8 cellular contexts compared by ENCODE assay signal in genomic region chr13:43905435-43906031, GRCh38. TPM values are rescaled to one million over a fixed set of nuclear protein-coding genes. Genes with fewer than 3 reads are reported as not detected.
DNase-seq lines count a peak whose midpoint lies in the region; ATAC-seq and TF ChIP-seq lines count a peak whose summit lies in the region.

No MANE protein-coding gene starts in this region.

- no peaks in the 10 kb centered on the region for H3K9me2 ChIP-seq in MM.1S (replicated peaks; ENCODE audit: insufficient read depth, low read length)

- TF ChIP-seq CTCF in MM.1S (IDR thresholded peaks at IDR 0.05; ENCODE audit: low read length) (peak; percentile 47), liver (IDR thresholded peaks at IDR 0.05; ENCODE audit: low read depth, low read length, missing input control) (peak; percentile 92), upper lobe of left lung (IDR thresholded peaks at IDR 0.05) (peak; percentile 70 to 89 (median 84))

- H3K4me1 ChIP-seq in MM.1S (ENCODE audit: low read length) (no peaks in the 10 kb centered on the region), liver (ENCODE audit: control insufficient read depth in 4 of 4, insufficient read depth in 4 of 4, low read length in 3 of 4) (peaks cover 0 to 5% (median 0%) of the 10 kb centered on the region in 4 donors), upper lobe of left lung (no peaks in the 10 kb centered on the region)

- peak; percentile 59 to 82 for ATAC-seq in upper lobe of left lung (ENCODE audit: low FRiP score in 2 of 2)
- no peak for ATAC-seq in GM21619 (IDR thresholded peaks at IDR 0.05; ENCODE audit: unreplicated experiment)

- no peaks in the 10 kb centered on the region for H3K36me3 ChIP-seq in MM.1S (replicated peaks; ENCODE audit: insufficient read depth, low read length)
- H3K36me3 ChIP-seq in liver (ENCODE audit: control insufficient read depth in 4 of 4, insufficient read depth in 3 of 4, low read depth in 1 of 4, low read length in 3 of 4), result no peaks in the 10 kb centered on the region
- H3K36me3 ChIP-seq in upper lobe of left lung, result no peaks in the 10 kb centered on the region

- H3K27me3 ChIP-seq in MM.1S (replicated peaks; ENCODE audit: insufficient read depth, low read length), result no peaks in the 10 kb centered on the region
- no peaks in the 10 kb centered on the region for H3K27me3 ChIP-seq in liver (ENCODE audit: control insufficient read depth in 4 of 4, insufficient read depth in 4 of 4, low read length in 3 of 4)
- H3K27me3 ChIP-seq in upper lobe of left lung, result no peaks in the 10 kb centered on the region

- no peaks in the 10 kb centered on the region for H3F3A ChIP-seq in MM.1S (ENCODE audit: insufficient read depth, low read length)

- WGBS in liver, result under 1% methylated on average over 3 of the region's 3 CpGs
- WGBS in upper lobe of left lung, 2 donors, result 0 to 2% methylated on average over 3 of the region's 3 CpGs

- peak; percentile 2 to 18 for DNase-seq in stimulated activated CD4-positive, alpha-beta T cell treated with anti-CD3 and anti-CD28 coated beads, Interleukin-2, amount 100 ng/mL, for 48 hours
- DNase-seq in stimulated activated CD4-positive, alpha-beta T cell treated with anti-CD3 and anti-CD28 coated beads, Interleukin-12 subunit alpha, Interleukin-12 subunit beta, amount 100 ng/mL, for 4 hours, result no peak
- DNase-seq in MM.1S (peak; percentile 31), SK-N-DZ (ENCODE audit: low spot score) (peak; percentile 63), dedifferentiated amniotic fluid mesenchymal stem cell (ENCODE audit: extremely low spot score) (peak; percentile 86), upper lobe of left lung (no peak)

- H3K4me3 ChIP-seq in MM.1S (ENCODE audit: low read length) (no peak overlapping the region), liver (ENCODE audit: low read depth in 1 of 3, low read length in 3 of 3) (no peak overlapping the region), upper lobe of left lung (no peak overlapping the region)

- TF ChIP-seq RAD21 in liver (IDR thresholded peaks at IDR 0.05), result peak; percentile 93 to 96

- no peak overlapping the region for H2AFZ ChIP-seq in MM.1S (ENCODE audit: low read length)

- H3K9ac ChIP-seq in MM.1S (ENCODE audit: low read length) (no peak overlapping the region), liver (ENCODE audit: low read depth in 1 of 2, low read length in 2 of 2) (no peak overlapping the region)

- TF ChIP-seq EP300 in upper lobe of left lung (IDR thresholded peaks at IDR 0.05), result no peak

- no peaks in the 10 kb centered on the region for H3K79me2 ChIP-seq in MM.1S (ENCODE audit: low read length)

- no peak for TF ChIP-seq POLR2A in upper lobe of left lung (IDR thresholded peaks at IDR 0.05)

- no peak overlapping the region for H3K4me2 ChIP-seq in MM.1S (ENCODE audit: low read depth, low read length)

- H3K27ac ChIP-seq in MM.1S (ENCODE audit: low read length) (no peak overlapping the region), liver (ENCODE audit: low read depth in 1 of 2, low read length in 2 of 2) (no peak overlapping the region), upper lobe of left lung (no peak overlapping the region)

- H3K9me3 ChIP-seq in MM.1S (replicated peaks; ENCODE audit: insufficient read depth, low read length), result no peaks in the 10 kb centered on the region
- H3K9me3 ChIP-seq in liver (ENCODE audit: control insufficient read depth in 4 of 4, low read length in 3 of 4), result no peaks in the 10 kb centered on the region
- no peaks in the 10 kb centered on the region for H3K9me3 ChIP-seq in upper lobe of left lung

- H4K20me1 ChIP-seq in MM.1S (ENCODE audit: insufficient read depth, low read length), result no peaks in the 10 kb centered on the region

TF ChIP-seq in liver, 16 proteins besides CTCF, POLR2A, EP300 and RAD21:
- TF ChIP-seq HNF4G (IDR thresholded peaks at IDR 0.05) (no peak), TAF1 (conservative IDR thresholded peaks at IDR 0.05) (no peak), EGR1 (IDR thresholded peaks at IDR 0.05; ENCODE audit: low read depth in 2 of 2) (no peak), FOXA1 (IDR thresholded peaks at IDR 0.05) (no peak), FOXA2 (IDR thresholded peaks at IDR 0.05) (no peak), YY1 (IDR thresholded peaks at IDR 0.05) (no peak), JUND (IDR thresholded peaks at IDR 0.05) (no peak), RXRA (IDR thresholded peaks at IDR 0.05) (no peak), ZBTB33 (IDR thresholded peaks at IDR 0.05) (no peak), HNF4A (conservative IDR thresholded peaks at IDR 0.05) (no peak), SP1 (IDR thresholded peaks at IDR 0.05) (no peak), MAX (IDR thresholded peaks at IDR 0.05) (no peak), GABPA (IDR thresholded peaks at IDR 0.05 in 1 of 2, conservative IDR thresholded peaks at IDR 0.05 in 1 of 2) (no peak), ATF3 (IDR thresholded peaks at IDR 0.05) (no peak)

RNA-seq across cellular contexts. Expression of gene LACC1, which starts 25.8 kb away (rescaled TPM):
- 0.25 and 0.41 TPM in 2 replicates for polyA plus RNA-seq in SK-N-DZ (2014; cell fraction: cytosol; rRNA removed)
- polyA plus RNA-seq in SK-N-DZ (2014; cell fraction: nucleus; rRNA removed), result 0.52 and 0.66 TPM in 2 replicates
- total RNA-seq in liver (1 to 10 TPM; 2.6 to 4.4 TPM), upper lobe of left lung (10 to 100 TPM in 4 of 6 donors, 1 to 10 TPM in 2; 1.6 to 18.9 (median 13.8) TPM)
- 1 to 10 TPM; 2.2 to 2.5 TPM for polyA plus RNA-seq in liver

RNA-seq across cellular contexts. Expression of gene CCDC122, which starts 26.0 kb away (rescaled TPM):
- polyA plus RNA-seq in SK-N-DZ (2014; cell fraction: cytosol; rRNA removed), result 2.7 and 11.7 TPM in 2 replicates
- 6.7 and 14.2 TPM in 2 replicates for polyA plus RNA-seq in SK-N-DZ (2014; cell fraction: nucleus; rRNA removed)
- total RNA-seq in liver, result 1 to 10 TPM; 1.3 to 2.3 TPM
- 1 to 10 TPM; 1.2 to 2.2 TPM for polyA plus RNA-seq in liver
- total RNA-seq in upper lobe of left lung, result 10 to 100 TPM in 1 of 6 donors, 1 to 10 TPM in 5; 3.5 to 52.4 (median 4.4) TPM

Comparison
In these comparisons a context has a peak if more than half of its experiments do, and no peak if none do; other contexts are left out.
1. DNase-seq: peak in stimulated activated CD4-positive, alpha-beta T cell treated with anti-CD3 and anti-CD28 coated beads, Interleukin-2, amount 100 ng/mL, for 48 hours (2 of 2), MM.1S (single experiment), SK-N-DZ (single experiment) and dedifferentiated amniotic fluid mesenchymal stem cell (single experiment); none in stimulated activated CD4-positive, alpha-beta T cell treated with anti-CD3 and anti-CD28 coated beads, Interleukin-12 subunit alpha, Interleukin-12 subunit beta, amount 100 ng/mL, for 4 hours (single experiment) and upper lobe of left lung (0 of 2).
2. Peak in every context shown above with its lines, with median percentiles within 50 percentile points of each other: CTCF ChIP-seq.